ENCODE assay signal across 24 cellular contexts in genomic region chr3:120926146-120926545, GRCh38. TPM values are rescaled to one million over a fixed set of nuclear protein-coding genes. Genes with fewer than 3 reads are reported as not detected.
"Had no signal": no experiment of that assay in that cellular context is flagged by ENCODE, and none has a peak within 500 bp of the region (broad histone marks: within the 10 kb centered on the region; RNA-seq: fewer than 3 reads in every experiment).

No MANE protein-coding gene starts in this region.

- H3K9me3 ChIP-seq: colonic mucosa, gastrocnemius medialis had no signal

- H3K36me3 ChIP-seq: colonic mucosa, esophagus squamous epithelium, gastrocnemius medialis, heart right ventricle, left lung, lower lobe of right lung had no signal

- H3K27ac ChIP-seq: colonic mucosa, epithelial cell of prostate, esophagus squamous epithelium, gastrocnemius medialis, heart right ventricle, left lung, lower lobe of right lung had no signal

- H3K4me1 ChIP-seq: colonic mucosa, esophagus squamous epithelium, gastrocnemius medialis, heart right ventricle, left lung, lower lobe of right lung had no signal

- H3K27me3 ChIP-seq: colonic mucosa, esophagus squamous epithelium, gastrocnemius medialis, heart right ventricle, left lung had no signal

- ATAC-seq: effector memory CD8-positive, alpha-beta T cell; esophagus mucosa; gastrocnemius medialis; heart right ventricle; left cardiac atrium; left lung; left ventricle myocardium superior; lower lobe of right lung; naive thymus-derived CD4-positive, alpha-beta T cell had no signal

- H3K4me3 ChIP-seq: colonic mucosa, esophagus squamous epithelium, gastrocnemius medialis, heart right ventricle, left lung, lower lobe of right lung had no signal

- DNase-seq: colonic mucosa; cortex of kidney; effector CD8-positive, alpha-beta T cell; effector memory CD8-positive, alpha-beta T cell; endodermal cell; erythroblast; esophagus squamous epithelium; foreskin fibroblast; foreskin melanocyte; gastrocnemius medialis; glutamatergic neuron; head of caudate nucleus; heart right ventricle; hippocampal formation; left cardiac atrium; left lung; left ventricle myocardium superior; lower lobe of right lung; mesenchymal stem cell; midbrain; naive thymus-derived CD4-positive, alpha-beta T cell had no signal

RNA-seq across cellular contexts. Expression of gene STXBP5L, which starts 18.1 kb away (rescaled TPM):
- polyA plus RNA-seq: heart right ventricle; keratinocyte; naive thymus-derived CD4-positive, alpha-beta T cell had no signal
